Comparison of ENCODE assay signal across 8 cellular contexts in the genomic region with DNA sequence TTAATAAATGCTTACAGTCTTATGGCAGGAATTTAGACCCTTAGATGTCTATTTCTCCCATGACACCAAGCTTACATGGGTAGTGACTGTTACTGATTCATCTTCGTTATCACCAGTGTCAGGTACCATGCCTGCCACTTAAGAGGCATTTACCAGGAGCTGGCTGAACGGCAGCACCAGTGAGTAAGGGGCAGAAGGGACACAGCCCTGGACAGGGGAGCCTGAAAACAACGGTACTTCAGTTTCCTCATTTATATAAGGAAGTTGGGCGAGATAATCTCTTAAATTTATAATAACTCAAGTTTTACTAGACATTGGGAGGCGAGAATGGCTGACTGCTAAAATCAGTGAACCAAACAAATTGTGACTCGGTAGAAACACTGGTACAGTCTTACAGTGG. TPM values are rescaled to one million over a fixed set of nuclear protein-coding genes. Genes with fewer than 3 reads are reported as not detected.
DNase-seq lines count a peak whose midpoint lies in the region; ATAC-seq and TF ChIP-seq lines count a peak whose summit lies in the region.

No MANE protein-coding gene starts in this region.

- H3K9ac ChIP-seq in adipocyte (ENCODE audit: low read length) = peak overlapping the region; percentile 98

- H3K4me1 Mint-ChIP-seq in memory B cell = peaks cover 40% of the 10 kb centered on the region

- H3K27me3 Mint-ChIP-seq in memory B cell = no peaks in the 10 kb centered on the region

- peak overlapping the region in 4 of 10 donors; percentile 95 to 100 (median 97) for H3K27ac ChIP-seq in heart right ventricle
- H3K27ac ChIP-seq in upper lobe of right lung = no peak overlapping the region
- no peak overlapping the region for H3K27ac ChIP-seq in body of pancreas

- 55 to 56% methylated on average over 6 of the region's 6 CpGs for WGBS in heart right ventricle, 2 donors
- 29 to 41% methylated on average over 6 of the region's 6 CpGs for WGBS in body of pancreas, 2 donors

- H3K9me3 ChIP-seq in heart right ventricle = no peaks in the 10 kb centered on the region
- no peaks in the 10 kb centered on the region for H3K9me3 ChIP-seq in adipocyte (ENCODE audit: control insufficient read depth, low read length)
- no peaks in the 10 kb centered on the region for H3K9me3 ChIP-seq in upper lobe of right lung
- no peaks in the 10 kb centered on the region for H3K9me3 ChIP-seq in body of pancreas

- H3K4me1 ChIP-seq in heart right ventricle (peaks cover 16 to 65% (median 54%) of the 10 kb centered on the region in 9 donors), adipocyte (ENCODE audit: control insufficient read depth, insufficient read depth, low read length) (peaks cover 33% of the 10 kb centered on the region), upper lobe of right lung (peaks cover 46% of the 10 kb centered on the region), body of pancreas (peaks cover 40% of the 10 kb centered on the region)

- H3K27me3 ChIP-seq in heart right ventricle = no peaks in the 10 kb centered on the region
- H3K27me3 ChIP-seq in adipocyte (replicated peaks; ENCODE audit: control insufficient read depth, insufficient read depth, low read length) = no peaks in the 10 kb centered on the region
- no peaks in the 10 kb centered on the region for H3K27me3 ChIP-seq in upper lobe of right lung
- H3K27me3 ChIP-seq in body of pancreas = no peaks in the 10 kb centered on the region

- no peak for ATAC-seq in heart right ventricle
- no peak for ATAC-seq in Right ventricle myocardium superior (ENCODE audit: poor library complexity)
- no peak for ATAC-seq in memory B cell (ENCODE audit: low read depth)
- no peak for ATAC-seq in upper lobe of right lung
- no peak for ATAC-seq in HG03520 (IDR thresholded peaks at IDR 0.05; ENCODE audit: unreplicated experiment)
- no peak for ATAC-seq in body of pancreas

- intact Hi-C loops in heart right ventricle (cut with DNase I) = loop anchor here in 5 of 10 donors (5.0 to 10.0 kb wide), 3 partner anchors 40 to 192 kb away; a partner anchor contains a TSS
- intact Hi-C loops in Right ventricle myocardium superior (cut with DNase I) = no loop called here
- intact Hi-C loops in upper lobe of right lung (cut with DNase I) = no loop called here
- intact Hi-C loops in body of pancreas (cut with DNase I) = no loop called here

- no peaks in the 10 kb centered on the region for H3K9me3 Mint-ChIP-seq in memory B cell

- H3K36me3 ChIP-seq in heart right ventricle = peaks cover 0 to 46% (median 10%) of the 10 kb centered on the region in 9 donors
- peaks cover 37% of the 10 kb centered on the region for H3K36me3 ChIP-seq in adipocyte (ENCODE audit: control insufficient read depth, insufficient read depth, low read length, severe bottlenecking)
- H3K36me3 ChIP-seq in upper lobe of right lung = peaks cover 42% of the 10 kb centered on the region
- H3K36me3 ChIP-seq in body of pancreas (replicated peaks in 1 of 2; ENCODE audit: insufficient read depth in 1 of 2, low read depth in 2 of 2) = peaks cover 0 to 3% of the 10 kb centered on the region in 2 donors

- H3K4me3 Mint-ChIP-seq in memory B cell = peak overlapping the region; percentile 97

- H3K4me3 ChIP-seq in heart right ventricle (peak overlapping the region in 9 of 10 donors; percentile 83 to 99 (median 94)), adipocyte (ENCODE audit: low read length) (peak overlapping the region; percentile 92), upper lobe of right lung (peak overlapping the region; percentile 98), body of pancreas (no peak overlapping the region)

- DNase-seq in heart right ventricle = no peak
- DNase-seq in Right ventricle myocardium superior = no peak
- no peak for DNase-seq in adipocyte (ENCODE audit: low read depth)
- DNase-seq in memory B cell (ENCODE audit: low spot score in 2 of 2) = no peak
- no peak for DNase-seq in upper lobe of right lung
- no peak for DNase-seq in body of pancreas
- DNase-seq in stimulated activated CD4-positive, alpha-beta T cell treated with anti-CD3 and anti-CD28 coated beads, Interleukin-15, amount 100 ng/mL, for 24 hours = no peak

- TF ChIP-seq CTCF in heart right ventricle (IDR thresholded peaks at IDR 0.05) (no peak), upper lobe of right lung (IDR thresholded peaks at IDR 0.05) (no peak), body of pancreas (IDR thresholded peaks at IDR 0.05) (no peak)

- TF ChIP-seq POLR2A in body of pancreas (IDR thresholded peaks at IDR 0.05) = no peak

- peaks cover 4% of the 10 kb centered on the region for H3K36me3 Mint-ChIP-seq in memory B cell

- H3K27ac Mint-ChIP-seq in memory B cell = peak overlapping the region; percentile 97

RNA-seq across cellular contexts. Expression of a gene that starts 1.2 kb away (rescaled TPM):
- total RNA-seq in heart right ventricle (10 to 100 TPM; 20.2 to 33.8 (median 26.0) TPM), Right ventricle myocardium superior (26.8 TPM), upper lobe of right lung (26.6 TPM), body of pancreas (10 to 100 TPM; 20.1 to 39.2 TPM)
- polyA plus RNA-seq in heart right ventricle = 10 to 100 TPM; 22.6 to 61.2 TPM

RNA-seq across cellular contexts. Expression of a gene that starts 1.3 kb away (rescaled TPM):
- 10 to 100 TPM; 21.3 to 34.2 (median 25.3) TPM for total RNA-seq in heart right ventricle
- polyA plus RNA-seq in heart right ventricle = 10 to 100 TPM; 30.4 to 58.4 TPM
- 26.4 TPM for total RNA-seq in Right ventricle myocardium superior
- total RNA-seq in upper lobe of right lung = 53.4 TPM
- total RNA-seq in body of pancreas = 10 to 100 TPM; 30.9 to 53.7 TPM

Comparison
In these comparisons a context has a peak if more than half of its experiments do, and no peak if none do; other contexts are left out.
1. H3K4me3 ChIP-seq: peak in heart right ventricle (9 of 10), adipocyte (single experiment) and upper lobe of right lung (single experiment); none in body of pancreas (0 of 2).